19 cellular contexts compared by ENCODE assay signal in the genomic region with DNA sequence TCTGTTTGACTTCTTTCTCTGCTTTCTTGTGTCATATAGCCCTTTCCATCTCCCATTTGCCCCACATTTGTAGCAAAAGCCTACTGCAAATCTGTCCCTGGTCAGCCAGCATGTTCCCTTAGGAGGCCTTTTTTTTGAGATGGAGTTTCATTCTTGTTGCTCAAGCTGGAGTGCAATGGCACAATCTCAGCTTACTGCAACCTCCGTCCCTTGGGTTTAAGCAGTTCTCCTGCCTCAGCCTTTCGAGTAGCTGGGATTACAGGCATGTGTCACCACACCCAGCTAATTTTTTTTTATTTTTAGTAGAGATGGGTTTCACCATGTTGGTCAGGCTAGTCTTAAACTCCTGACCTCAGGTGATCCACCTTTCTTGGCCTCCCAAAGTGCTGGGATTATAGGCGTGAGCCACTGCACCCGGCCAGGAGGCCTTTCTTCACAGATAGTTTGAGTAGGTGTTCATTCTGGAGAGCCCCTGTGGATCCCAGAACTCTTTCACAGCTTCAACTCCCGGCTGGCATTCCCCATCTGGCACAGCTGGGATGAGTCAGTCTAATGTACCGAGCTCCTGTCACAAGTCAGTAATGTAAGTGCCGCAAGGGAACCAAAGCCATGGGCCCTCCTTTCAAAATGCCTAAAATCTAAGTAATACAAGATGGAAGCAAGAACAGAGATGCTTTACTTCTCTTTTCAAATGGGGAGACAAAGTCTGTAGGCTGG. TPM values are rescaled to one million over a fixed set of nuclear protein-coding genes. Genes with fewer than 3 reads are reported as not detected.
"Had no signal": no experiment of that assay in that cellular context is flagged by ENCODE, and none has a peak within 500 bp of the region (broad histone marks: within the 10 kb centered on the region; RNA-seq: fewer than 3 reads in every experiment).

No MANE protein-coding gene starts in this region.

- H3K4me3 Mint-ChIP-seq: activated CD8-positive, alpha-beta T cell treated with anti-CD3 and anti-CD28 coated beads, Interleukin-2, amount 10 ng/mL, durations not matched to agents 7 days and 5 days; activated naive CD4-positive, alpha-beta T cell treated with anti-CD3 and anti-CD28 coated beads, Interleukin-2, amount 50 U/mL, for 24 hours; naive thymus-derived CD4-positive, alpha-beta T cell; T-helper 2 cell treated with Interferon-gamma antibody and Interleukin-4, amounts not matched to agents 5 μg/mL and 100 μg/mL, for 36 hours had no signal

- H3K9me3 ChIP-seq: esophagus muscularis mucosa, neutrophil, SJCRH30, tibial nerve had no signal

- H3K27me3 ChIP-seq: dorsolateral prefrontal cortex, esophagus muscularis mucosa, hepatocyte, neutrophil, SJCRH30, tibial nerve had no signal

- H3K27ac Mint-ChIP-seq: activated CD8-positive, alpha-beta T cell treated with anti-CD3 and anti-CD28 coated beads, Interleukin-2, amount 10 ng/mL, durations not matched to agents 7 days and 5 days; activated T-helper 2 cell treated with anti-CD3 and anti-CD28 coated beads, Interferon-gamma antibody, Interleukin-2, Interleukin-4, amounts not matched to agents 10 μg/mL and 5 μg/mL and 100 μg/mL, durations not matched to agents 14 hours and 24 hours and 36 hours; T-helper 2 cell treated with Interferon-gamma antibody and Interleukin-4, amounts not matched to agents 5 μg/mL and 100 μg/mL, for 36 hours had no signal

- H3K4me3 ChIP-seq: dorsolateral prefrontal cortex, esophagus muscularis mucosa, hepatocyte, SJCRH30, tibial nerve had no signal

- FAIRE-seq: bronchial epithelial cell, endometrium, frontal cortex, small intestine had no signal

- H3K27ac ChIP-seq: esophagus muscularis mucosa, hepatocyte, neutrophil, SJCRH30, tibial nerve had no signal

- DNase-seq: activated CD4-positive, alpha-beta T cell treated with anti-CD3 and anti-CD28 coated beads for 4 hours; activated CD8-positive, alpha-beta T cell treated with anti-CD3 and anti-CD28 coated beads, Interleukin-2, amount 10 ng/mL, durations not matched to agents 7 days and 5 days; anterior cingulate cortex; dorsolateral prefrontal cortex; midbrain; posterior cingulate gyrus; SJCRH30; small intestine had no signal

- H3K9me3 Mint-ChIP-seq: activated naive CD4-positive, alpha-beta T cell treated with anti-CD3 and anti-CD28 coated beads, Interleukin-2, amount 50 U/mL, for 24 hours; activated T-helper 2 cell treated with anti-CD3 and anti-CD28 coated beads, Interferon-gamma antibody, Interleukin-2, Interleukin-4, amounts not matched to agents 10 μg/mL and 5 μg/mL and 100 μg/mL, durations not matched to agents 14 hours and 24 hours and 36 hours; T-helper 2 cell treated with Interferon-gamma antibody and Interleukin-4, amounts not matched to agents 5 μg/mL and 100 μg/mL, for 36 hours had no signal

- H3K4me1 ChIP-seq: esophagus muscularis mucosa, tibial nerve had no signal

- H3K4me1 Mint-ChIP-seq: activated naive CD4-positive, alpha-beta T cell treated with anti-CD3 and anti-CD28 coated beads, Interleukin-2, amount 50 U/mL, for 24 hours had no signal

- ATAC-seq: activated CD8-positive, alpha-beta T cell treated with anti-CD3 and anti-CD28 coated beads, Interleukin-2, amount 10 ng/mL, durations not matched to agents 7 days and 5 days; naive thymus-derived CD4-positive, alpha-beta T cell had no signal

- H3K27me3 Mint-ChIP-seq: activated naive CD4-positive, alpha-beta T cell treated with anti-CD3 and anti-CD28 coated beads, Interleukin-2, amount 50 U/mL, for 24 hours; naive thymus-derived CD4-positive, alpha-beta T cell had no signal

RNA-seq across cellular contexts. Expression of gene NHLH1, which starts 9.4 kb away (rescaled TPM):
- total RNA-seq: bronchial epithelial cell, esophagus muscularis mucosa, tibial nerve had no signal
- polyA plus RNA-seq: hepatocyte; naive thymus-derived CD4-positive, alpha-beta T cell had no signal

RNA-seq across cellular contexts. Expression of gene VANGL2, which starts 42.9 kb away (rescaled TPM):
- total RNA-seq: activated CD8-positive, alpha-beta T cell treated with anti-CD3 and anti-CD28 coated beads, Interleukin-2, amount 10 ng/mL, durations not matched to agents 7 days and 5 days; activated T-helper 2 cell treated with anti-CD3 and anti-CD28 coated beads, Interferon-gamma antibody, Interleukin-2, Interleukin-4, amounts not matched to agents 10 μg/mL and 5 μg/mL and 100 μg/mL, durations not matched to agents 14 hours and 24 hours and 36 hours had no signal
- polyA plus RNA-seq: naive thymus-derived CD4-positive, alpha-beta T cell had no signal
